1 cellular context compared by ENCODE assay signal in genomic region chr15:57259511-57260143, GRCh38.
TF ChIP-seq lines count a peak whose summit lies in the region.

No MANE protein-coding gene starts in this region.

TF ChIP-seq in GM12878, 131 proteins besides CTCF, POLR2A, EP300 and RAD21 (continued from another document):
- TF ChIP-seq GABPA (IDR thresholded peaks at IDR 0.05; ENCODE audit: low read depth) (no peak), NR2C1 (IDR thresholded peaks at IDR 0.05) (no peak), YBX1 (IDR thresholded peaks at IDR 0.05) (no peak), ZNF687 (IDR thresholded peaks at IDR 0.05) (0 out of 2 replicates have a peak, but pooled peaks have one; percentile 38), RAD51 (IDR thresholded peaks at IDR 0.05) (no peak), PKNOX1 (IDR thresholded peaks at IDR 0.05) (no peak), NBN (IDR thresholded peaks at IDR 0.05) (0 out of 2 replicates have a peak, but pooled peaks have one; percentile 30), MYC (IDR thresholded peaks at IDR 0.05; ENCODE audit: insufficient read depth, insufficient read length, insufficient replicate concordance, low read length, severe bottlenecking) (no peak), BHLHE40 (IDR thresholded peaks at IDR 0.05; ENCODE audit: borderline replicate concordance in 1 of 2, low read depth in 2 of 2, low read length in 1 of 2) (peak in 1 of 2 experiments; percentile 56; a peak in 1 of 4 replicates), EED (IDR thresholded peaks at IDR 0.05; ENCODE audit: low read depth) (no peak), RUNX3 (IDR thresholded peaks at IDR 0.05; ENCODE audit: low read length) (no peak), IRF4 (IDR thresholded peaks at IDR 0.05; ENCODE audit: low read depth, low read length) (no peak), BMI1 (IDR thresholded peaks at IDR 0.05; ENCODE audit: borderline replicate concordance) (no peak), CBX3 (IDR thresholded peaks at IDR 0.05; ENCODE audit: borderline replicate concordance, low read depth) (no peak), BACH1 (IDR thresholded peaks at IDR 0.05; ENCODE audit: borderline replicate concordance) (no peak), IRF5 (IDR thresholded peaks at IDR 0.05; ENCODE audit: borderline replicate concordance) (no peak)
